Comparison of ENCODE assay signal across 10 cellular contexts in the genomic region with DNA sequence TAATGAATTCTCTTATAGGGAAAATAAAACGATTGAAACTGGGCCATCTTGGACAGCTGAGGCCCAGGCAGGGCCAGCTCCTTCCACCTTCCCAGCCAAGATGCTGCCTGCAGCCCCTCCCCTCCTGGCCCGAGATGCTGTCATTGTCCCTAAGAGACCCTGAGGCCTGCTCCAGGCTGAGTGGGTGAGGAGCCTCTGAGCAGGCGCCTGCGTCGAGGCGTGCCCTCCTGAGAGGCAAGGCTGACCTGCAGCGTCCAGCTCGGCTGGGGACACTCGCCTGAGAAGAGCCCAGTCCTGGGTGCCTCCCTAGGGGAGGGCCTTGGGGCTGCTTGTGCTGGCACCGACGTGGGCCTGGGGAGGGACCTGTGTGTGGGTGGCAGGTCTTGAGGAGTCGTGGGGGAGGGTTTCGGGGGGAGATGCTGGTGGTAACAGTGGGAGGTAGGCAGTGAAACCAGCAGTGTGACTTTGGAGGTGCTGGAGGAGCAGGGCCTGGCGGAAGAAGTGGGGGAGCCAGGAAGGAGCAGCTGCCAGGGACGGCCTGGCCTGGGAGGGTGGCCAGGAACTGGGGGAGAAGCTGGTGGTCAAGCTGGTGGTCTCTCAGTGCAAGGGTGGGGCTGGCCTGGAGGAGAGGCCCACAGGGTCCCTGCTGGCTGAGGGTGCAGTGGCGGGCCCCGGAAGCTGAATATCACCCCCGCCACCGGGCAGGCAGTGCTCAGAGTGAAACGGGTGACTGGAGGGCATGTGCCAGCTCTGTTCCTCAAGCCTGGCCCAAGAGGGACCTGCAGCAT. TPM values are rescaled to one million over a fixed set of nuclear protein-coding genes. Genes with fewer than 3 reads are reported as not detected.
DNase-seq lines count a peak whose midpoint lies in the region; ATAC-seq lines count a peak whose summit lies in the region.
"Had no signal": no experiment of that assay in that cellular context is flagged by ENCODE, and none has a peak within 500 bp of the region (broad histone marks: within the 10 kb centered on the region; RNA-seq: fewer than 3 reads in every experiment).

No MANE protein-coding gene starts in this region.

- H3K4me3 ChIP-seq in H7 (ENCODE audit: insufficient read depth, low read depth, low read length) = no peak overlapping the region
- peak overlapping the region in 2 of 5 donors; percentile 11 to 22 for H3K4me3 ChIP-seq in subcutaneous abdominal adipose tissue (ENCODE audit: low read depth in 1 of 5, low read length in 5 of 5)
- H3K4me3 ChIP-seq: pancreas had no signal

- peak overlapping the region in 2 of 5 donors; percentile 32 to 79 for H3K9ac ChIP-seq in subcutaneous abdominal adipose tissue (ENCODE audit: low read length in 5 of 5)

- DNase-seq in H7 = peak; percentile 64
- peak; percentile 56 for DNase-seq in medulla oblongata (ENCODE audit: extremely low spot score)
- DNase-seq in cerebellar nuclear complex (lab: John Stamatoyannopoulos, UW) = no peak
- DNase-seq in SKM-1 (lab: John Stamatoyannopoulos, UW; ENCODE audit: unreplicated experiment) = no peak
- no peak for DNase-seq in NCI-H2227 treated with DMSO at 0.1 percent for 48 hours (lab: John Stamatoyannopoulos, UW)
- DNase-seq: SHP77 treated with DMSO at 0.1 percent for 48 hours had no signal

- H3K27ac ChIP-seq in cingulate gyrus (ENCODE audit: low read depth, low read length) (peak overlapping the region; percentile 69), subcutaneous abdominal adipose tissue (ENCODE audit: low read depth, low read length) (peak overlapping the region; percentile 79)

- ATAC-seq in GM19463 (IDR thresholded peaks at IDR 0.05; ENCODE audit: unreplicated experiment) = no peak

- peaks cover 34 to 99% (median 98%) of the 10 kb centered on the region in 5 donors for H3K4me1 ChIP-seq in subcutaneous abdominal adipose tissue (ENCODE audit: control insufficient read depth in 5 of 5, insufficient read depth in 5 of 5, low read length in 5 of 5)

- no peaks in the 10 kb centered on the region for H3K27me3 ChIP-seq in H7 (ENCODE audit: control insufficient read depth, insufficient read depth, low read length)
- H3K27me3 ChIP-seq in subcutaneous abdominal adipose tissue (ENCODE audit: control insufficient read depth in 5 of 5, insufficient read depth in 4 of 5, low read length in 5 of 5) = no peaks in the 10 kb centered on the region
- H3K27me3 ChIP-seq: pancreas had no signal

- H3K36me3 ChIP-seq in H7 (replicated peaks; ENCODE audit: control insufficient read depth, insufficient read depth, low read length) (no peaks in the 10 kb centered on the region), subcutaneous abdominal adipose tissue (ENCODE audit: control insufficient read depth in 5 of 5, insufficient read depth in 5 of 5, low read length in 5 of 5) (peaks cover 0 to 3% (median 2%) of the 10 kb centered on the region in 5 donors)
- H3K36me3 ChIP-seq: pancreas had no signal

- no peaks in the 10 kb centered on the region for H3K9me3 ChIP-seq in subcutaneous abdominal adipose tissue (ENCODE audit: control insufficient read depth in 5 of 5, low read length in 5 of 5)
- H3K9me3 ChIP-seq: pancreas had no signal

RNA-seq across cellular contexts. Expression of gene GPR146, which starts 7.9 kb away (rescaled TPM):
- total RNA-seq in H7 (2014; rRNA removed; shearing (Covaris generic)) = 0.07 and 0.87 TPM in 2 replicates

RNA-seq across cellular contexts. Expression of gene GPER1, which starts 35.7 kb away (rescaled TPM):
- total RNA-seq in H7 (2014; rRNA removed; shearing (Covaris generic)) = 0.14 and 0.63 TPM in 2 replicates

Comparison
In these comparisons a context has a peak if more than half of its experiments do, and no peak if none do; other contexts are left out.
1. DNase-seq: peak in H7 (single experiment) and medulla oblongata (single experiment); none in cerebellar nuclear complex (0 of 2), SKM-1 (single experiment) and NCI-H2227 treated with DMSO at 0.1 percent for 48 hours (single experiment).